In the genomic region with DNA sequence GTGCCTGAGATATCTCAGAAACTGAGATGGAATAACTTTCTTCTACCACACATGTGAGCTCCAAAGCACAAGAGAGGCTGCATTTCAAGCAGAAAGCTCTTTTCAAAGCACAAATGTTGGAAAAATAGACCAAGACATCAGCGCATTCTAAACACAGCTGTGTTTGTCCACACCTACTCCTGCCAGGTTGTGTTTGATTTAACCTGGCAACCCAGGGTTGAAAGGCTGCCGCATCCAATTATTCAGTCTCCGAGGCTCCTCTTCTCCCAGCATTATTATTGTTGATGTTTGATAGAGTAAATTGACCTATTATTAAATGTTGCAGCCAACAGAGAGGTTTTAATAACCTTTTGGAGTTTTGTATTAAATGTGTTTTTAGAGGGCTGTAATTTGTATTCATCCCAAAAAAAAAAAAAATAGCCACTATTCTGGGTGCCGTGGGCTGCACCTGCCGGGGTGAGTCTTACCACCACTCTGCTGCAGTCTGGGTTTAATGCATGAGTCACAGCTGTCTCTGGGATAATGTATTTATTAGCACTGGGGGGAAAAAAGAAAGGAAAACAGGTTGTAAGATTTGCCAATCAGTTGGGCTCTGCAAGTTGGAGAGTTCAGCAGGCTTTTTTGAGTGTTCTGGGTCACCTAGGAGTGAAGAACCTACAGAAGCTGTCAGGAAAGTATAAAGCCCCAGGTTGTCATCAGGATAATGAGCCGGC, we compare ENCODE assay signal across 8 cellular contexts.
DNase-seq lines count a peak whose midpoint lies in the region; ATAC-seq and TF ChIP-seq lines count a peak whose summit lies in the region.

No MANE protein-coding gene starts in this region.

- POLR2A ChIA-PET in AG04450 (lab: Yijun Ruan, JAX) = no interaction called here
- POLR2A ChIA-PET in A673 (lab: Charles Lee; ENCODE audit: low non-redundant PET) = no interaction called here

- H3K36me3 Mint-ChIP-seq in mesothelial cell of epicardium = no peaks in the 10 kb centered on the region
- H3K36me3 Mint-ChIP-seq in activated T-helper 2 cell treated with anti-CD3 and anti-CD28 coated beads, Interferon-gamma antibody, Interleukin-2, Interleukin-4, amounts not matched to agents 10 μg/mL and 5 μg/mL and 100 μg/mL, durations not matched to agents 14 hours and 24 hours and 36 hours (ENCODE audit: low read depth) = no peaks in the 10 kb centered on the region

- 25 to 28% methylated on average over 6 of the region's 6 CpGs for WGBS in body of pancreas, 2 donors

- peak overlapping the region; percentile 20 for H3K4me3 ChIP-seq in AG04450 (ENCODE audit: low read depth, low read length)
- H3K4me3 ChIP-seq in body of pancreas = no peak overlapping the region
- no peak overlapping the region for H3K4me3 ChIP-seq in A673 (ENCODE audit: low read depth, low read length, poor library complexity, severe bottlenecking)

- H3K4me3 Mint-ChIP-seq in mesothelial cell of epicardium = no peak overlapping the region
- no peak overlapping the region for H3K4me3 Mint-ChIP-seq in activated T-helper 2 cell treated with anti-CD3 and anti-CD28 coated beads, Interferon-gamma antibody, Interleukin-2, Interleukin-4, amounts not matched to agents 10 μg/mL and 5 μg/mL and 100 μg/mL, durations not matched to agents 14 hours and 24 hours and 36 hours (ENCODE audit: low read depth)

- H3K9me3 ChIP-seq in AG04450 (ENCODE audit: control insufficient read depth, insufficient read depth, low read length) (no peaks in the 10 kb centered on the region), body of pancreas (no peaks in the 10 kb centered on the region), A673 (ENCODE audit: low read depth, low read length, poor library complexity, severe bottlenecking) (no peaks in the 10 kb centered on the region)

- DNase-seq in AG04450 (ENCODE audit: low read depth, low spot score) = peak; percentile 13
- peak; percentile 94 for DNase-seq in NCI-H146 (lab: John Stamatoyannopoulos, UW)
- peak; percentile 12 to 24 (median 14) for DNase-seq in body of pancreas
- no peak for DNase-seq in mesothelial cell of epicardium (ENCODE audit: low spot score in 2 of 2, unreplicated experiment in 2 of 2)
- DNase-seq in NOMO-1 (lab: John Stamatoyannopoulos, UW; ENCODE audit: unreplicated experiment in 2 of 2) = no peak
- no peak for DNase-seq in activated T-helper 2 cell treated with anti-CD3 and anti-CD28 coated beads, Interferon-gamma antibody, Interleukin-2, Interleukin-4, amounts not matched to agents 10 μg/mL and 5 μg/mL and 100 μg/mL, durations not matched to agents 14 hours and 24 hours and 36 hours (ENCODE audit: low spot score)
- DNase-seq in iPS-NIHi7 (ENCODE audit: extremely low spot score) = no peak
- no peak for DNase-seq in A673 (ENCODE audit: low spot score)

- peak; percentile 4 for ATAC-seq in body of pancreas

- no peak for TF ChIP-seq POLR2A in body of pancreas (IDR thresholded peaks at IDR 0.05)

- H3K36me3 ChIP-seq in body of pancreas (replicated peaks in 1 of 2; ENCODE audit: insufficient read depth in 1 of 2, low read depth in 2 of 2) = no peaks in the 10 kb centered on the region
- H3K36me3 ChIP-seq in A673 (ENCODE audit: insufficient read depth, low read length, poor library complexity, severe bottlenecking) = no peaks in the 10 kb centered on the region

- CTCF ChIA-PET in AG04450 (lab: Charles Lee) = interaction anchor here (0.7 to 2.0 kb wide), 5 partner anchors 9 to 39 kb away, joined by 4 to 9 read pairs (median 7); no protein-coding TSS in a partner anchor
- CTCF ChIA-PET in A673 (lab: Charles Lee) = no interaction called here

- H3K27ac ChIP-seq in AG04450 (ENCODE audit: low read depth, low read length) (peak overlapping the region; percentile 31), body of pancreas (peak overlapping the region in 3 of 4 donors; percentile 50 to 69 (median 62)), A673 (ENCODE audit: low read depth, low read length, poor library complexity, severe bottlenecking) (no peak overlapping the region)

- H3K4me1 Mint-ChIP-seq in mesothelial cell of epicardium = peaks cover 30% of the 10 kb centered on the region
- no peaks in the 10 kb centered on the region for H3K4me1 Mint-ChIP-seq in activated T-helper 2 cell treated with anti-CD3 and anti-CD28 coated beads, Interferon-gamma antibody, Interleukin-2, Interleukin-4, amounts not matched to agents 10 μg/mL and 5 μg/mL and 100 μg/mL, durations not matched to agents 14 hours and 24 hours and 36 hours (ENCODE audit: low read depth)

- TF ChIP-seq CTCF in AG04450 (IDR thresholded peaks at IDR 0.05; ENCODE audit: low read depth, low read length) = no peak
- no peak for TF ChIP-seq CTCF in body of pancreas (IDR thresholded peaks at IDR 0.05)
- no peak for TF ChIP-seq CTCF in mesothelial cell of epicardium (IDR thresholded peaks at IDR 0.05; ENCODE audit: unreplicated experiment)
- no peak for TF ChIP-seq CTCF in A673 (conservative IDR thresholded peaks at IDR 0.05; ENCODE audit: low read depth, low read length)

- H3K27me3 Mint-ChIP-seq in mesothelial cell of epicardium (ENCODE audit: low read depth) = no peaks in the 10 kb centered on the region
- H3K27me3 Mint-ChIP-seq in activated T-helper 2 cell treated with anti-CD3 and anti-CD28 coated beads, Interferon-gamma antibody, Interleukin-2, Interleukin-4, amounts not matched to agents 10 μg/mL and 5 μg/mL and 100 μg/mL, durations not matched to agents 14 hours and 24 hours and 36 hours (ENCODE audit: low read depth) = peaks cover 3% of the 10 kb centered on the region

- H3K9me3 Mint-ChIP-seq in mesothelial cell of epicardium = no peaks in the 10 kb centered on the region
- H3K9me3 Mint-ChIP-seq in activated T-helper 2 cell treated with anti-CD3 and anti-CD28 coated beads, Interferon-gamma antibody, Interleukin-2, Interleukin-4, amounts not matched to agents 10 μg/mL and 5 μg/mL and 100 μg/mL, durations not matched to agents 14 hours and 24 hours and 36 hours = no peaks in the 10 kb centered on the region

- no TSS peak for BruUV-seq in A673 (replicated peaks; lab: Mats Ljungman, UMichigan)

- peak overlapping the region; percentile 59 for H3K27ac Mint-ChIP-seq in mesothelial cell of epicardium
- H3K27ac Mint-ChIP-seq in activated T-helper 2 cell treated with anti-CD3 and anti-CD28 coated beads, Interferon-gamma antibody, Interleukin-2, Interleukin-4, amounts not matched to agents 10 μg/mL and 5 μg/mL and 100 μg/mL, durations not matched to agents 14 hours and 24 hours and 36 hours = no peak overlapping the region

- intact Hi-C loops in body of pancreas (cut with DNase I) = no loop called here
- intact Hi-C loops in activated T-helper 2 cell treated with anti-CD3 and anti-CD28 coated beads, Interferon-gamma antibody, Interleukin-2, Interleukin-4, amounts not matched to agents 10 μg/mL and 5 μg/mL and 100 μg/mL, durations not matched to agents 14 hours and 24 hours and 36 hours (cut with micrococcal nuclease) = no loop called here
- intact Hi-C loops in A673 (cut with micrococcal nuclease; ENCODE audit: unreplicated experiment) = no loop called here

- H3K4me1 ChIP-seq in body of pancreas = peaks cover 26% of the 10 kb centered on the region
- H3K4me1 ChIP-seq in A673 (ENCODE audit: insufficient read depth, low read length, poor library complexity, severe bottlenecking) = no peaks in the 10 kb centered on the region

- H3K27me3 ChIP-seq in AG04450 (ENCODE audit: control insufficient read depth, insufficient read depth, low read length) = peaks cover 4% of the 10 kb centered on the region
- no peaks in the 10 kb centered on the region for H3K27me3 ChIP-seq in body of pancreas
- H3K27me3 ChIP-seq in A673 (replicated peaks; ENCODE audit: insufficient read depth, low read depth, low read length, poor library complexity) = no peaks in the 10 kb centered on the region

Comparison
In these comparisons a context has a peak if more than half of its experiments do, and no peak if none do; other contexts are left out.
1. DNase-seq: peak in AG04450 (single experiment), NCI-H146 (single experiment) and body of pancreas (4 of 4); none in mesothelial cell of epicardium (0 of 2), NOMO-1 (0 of 2), activated T-helper 2 cell treated with anti-CD3 and anti-CD28 coated beads, Interferon-gamma antibody, Interleukin-2, Interleukin-4, amounts not matched to agents 10 μg/mL and 5 μg/mL and 100 μg/mL, durations not matched to agents 14 hours and 24 hours and 36 hours (single experiment), iPS-NIHi7 (single experiment) and A673 (single experiment).